Comparison of ENCODE assay signal across 8 cellular contexts in the genomic region with DNA sequence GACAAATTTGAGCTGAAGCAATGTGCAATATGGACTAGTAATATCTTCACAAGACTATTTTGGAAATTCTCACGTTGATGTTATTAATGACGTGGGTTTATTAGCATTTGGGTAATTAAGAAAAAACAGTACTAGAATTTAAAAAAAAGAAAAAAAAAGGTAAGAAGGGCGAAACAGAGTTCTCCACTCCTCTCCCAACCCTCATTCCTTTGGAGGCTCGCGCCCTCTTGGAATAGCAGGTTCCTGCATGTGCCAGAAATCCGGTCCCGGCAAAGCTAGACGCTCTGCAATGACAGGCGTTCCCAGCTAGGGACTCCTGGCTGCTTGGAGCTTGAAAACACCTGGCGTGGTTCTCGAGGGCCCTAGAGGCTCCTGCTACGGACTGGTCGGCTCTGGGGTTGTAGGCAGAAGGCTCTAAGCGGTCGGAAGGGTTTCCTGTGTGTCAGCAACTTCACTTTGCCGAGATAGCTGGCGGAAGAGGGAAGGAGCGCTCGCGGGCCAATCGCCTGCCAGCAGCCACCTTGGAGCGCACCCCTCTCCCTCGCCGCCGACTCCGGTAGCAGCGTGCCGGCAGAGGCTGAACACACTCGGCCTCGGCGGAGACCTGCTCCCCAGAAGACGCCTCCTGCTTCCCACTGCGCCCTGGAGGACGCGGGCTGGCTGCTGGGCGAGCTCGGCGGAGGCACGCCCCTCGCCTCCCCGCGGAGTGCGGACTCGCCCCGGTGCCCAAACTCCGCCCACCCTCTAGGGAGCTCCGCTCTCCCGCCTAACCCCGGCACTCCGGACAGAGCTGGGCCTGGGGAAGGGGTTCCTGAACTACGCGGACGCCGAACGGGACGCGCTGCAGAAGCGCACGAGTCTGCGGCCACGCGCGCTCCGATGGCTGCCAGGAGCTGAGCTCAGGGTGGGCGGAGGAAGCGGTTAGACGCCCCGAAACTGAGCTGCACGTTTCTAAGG. TPM values are rescaled to one million over a fixed set of nuclear protein-coding genes. Genes with fewer than 3 reads are reported as not detected.
DNase-seq lines count a peak whose midpoint lies in the region; ATAC-seq and TF ChIP-seq lines count a peak whose summit lies in the region.

P2RY1 (plus strand) TSS at position 778 of the 957 bp plus-strand sequence. CDS start 652 bp downstream, outside the sequence.

- peak within 1 kb of the TSS; percentile 99 for H3K9ac ChIP-seq in NT2/D1 (ENCODE audit: insufficient read length, low read depth)

- H3K27me3 ChIP-seq in NT2/D1 (ENCODE audit: insufficient read depth, insufficient read length) (peaks cover 15% of the 10 kb centered on the region), psoas muscle (ENCODE audit: insufficient read depth in 3 of 3, low read length in 2 of 3) (no peaks in the 10 kb centered on the region)

- H3K4me3 ChIP-seq in NT2/D1 (ENCODE audit: insufficient read length, low read depth), result peak within 1 kb of the TSS; percentile 92
- peak within 1 kb of the TSS; percentile 81 for H3K4me3 ChIP-seq in astrocyte of the cerebellum (ENCODE audit: low read depth, low read length)
- peak within 1 kb of the TSS; percentile 92 for H3K4me3 ChIP-seq in psoas muscle

- DNase-seq in DMS 273 treated with DMSO at 0.1 percent for 48 hours (lab: John Stamatoyannopoulos, UW) (peak; percentile 73), NT2/D1 (ENCODE audit: low read depth, low spot score) (peak; percentile 75), astrocyte of the cerebellum (ENCODE audit: low read depth) (peak; percentile 16), hypothalamus (lab: John Stamatoyannopoulos, UW) (peak in 42 of 51 donors; percentile 4 to 78 (median 46)), psoas muscle (peak; percentile 44 to 72)
- no peak for DNase-seq in NK-92 treated with Interleukin-12 subunit alpha and Interleukin-12 subunit beta, amount 100 ng/mL, for 24 hours (lab: John Stamatoyannopoulos, UW)

- peak within 1 kb of the TSS; percentile 72 for H3K27ac ChIP-seq in psoas muscle

- H3K4me1 ChIP-seq in NT2/D1 (ENCODE audit: insufficient read depth, insufficient read length) (peaks cover 5% of the 10 kb centered on the region), psoas muscle (no peaks in the 10 kb centered on the region)

- ATAC-seq in GM19395 (IDR thresholded peaks at IDR 0.05; ENCODE audit: unreplicated experiment) (peak; percentile 85), HG03439 (IDR thresholded peaks at IDR 0.05; ENCODE audit: unreplicated experiment) (peak; percentile 83), psoas muscle (peak; percentile 75 to 86 (median 81))

- intact Hi-C loops in psoas muscle (cut with DNase I), result no loop called here

- WGBS in psoas muscle, 3 donors, result 1% methylated on average over 63 to 69 of the region's 69 CpGs

- TF ChIP-seq CTCF in astrocyte of the cerebellum (IDR thresholded peaks at IDR 0.05; ENCODE audit: low read depth, low read length, missing control alignments), result peak; percentile 6
- peak; percentile 27 for TF ChIP-seq CTCF in psoas muscle (IDR thresholded peaks at IDR 0.05)

- H3K36me3 ChIP-seq in NT2/D1 (ENCODE audit: insufficient read depth, insufficient read length, low read length), result peaks cover 6% of the 10 kb centered on the region
- H3K36me3 ChIP-seq in psoas muscle (ENCODE audit: insufficient read depth in 1 of 2, low read depth in 1 of 2), result no peaks in the 10 kb centered on the region

- in situ Hi-C loops in astrocyte of the cerebellum (cut with HindIII; ENCODE audit: low sequenced_read_pairs), result no loop called here

- H3K9me3 ChIP-seq in NT2/D1 (ENCODE audit: insufficient read depth, low read length) (no peaks in the 10 kb centered on the region), psoas muscle (no peaks in the 10 kb centered on the region)

RNA-seq across cellular contexts. Expression of gene P2RY1, which starts in this region (rescaled TPM):
- total RNA-seq in psoas muscle, result 1 to 10 TPM in 2 of 4 donors, under 1 TPM in 2; 0.69 to 1.4 (median 0.99) TPM
- 1 to 10 TPM in 1 of 3 donors, under 1 TPM in 2; 0.25 to 1.4 (median 0.55) TPM for polyA plus RNA-seq in psoas muscle
